ENCODE assay signal across 24 cellular contexts in the genomic region with DNA sequence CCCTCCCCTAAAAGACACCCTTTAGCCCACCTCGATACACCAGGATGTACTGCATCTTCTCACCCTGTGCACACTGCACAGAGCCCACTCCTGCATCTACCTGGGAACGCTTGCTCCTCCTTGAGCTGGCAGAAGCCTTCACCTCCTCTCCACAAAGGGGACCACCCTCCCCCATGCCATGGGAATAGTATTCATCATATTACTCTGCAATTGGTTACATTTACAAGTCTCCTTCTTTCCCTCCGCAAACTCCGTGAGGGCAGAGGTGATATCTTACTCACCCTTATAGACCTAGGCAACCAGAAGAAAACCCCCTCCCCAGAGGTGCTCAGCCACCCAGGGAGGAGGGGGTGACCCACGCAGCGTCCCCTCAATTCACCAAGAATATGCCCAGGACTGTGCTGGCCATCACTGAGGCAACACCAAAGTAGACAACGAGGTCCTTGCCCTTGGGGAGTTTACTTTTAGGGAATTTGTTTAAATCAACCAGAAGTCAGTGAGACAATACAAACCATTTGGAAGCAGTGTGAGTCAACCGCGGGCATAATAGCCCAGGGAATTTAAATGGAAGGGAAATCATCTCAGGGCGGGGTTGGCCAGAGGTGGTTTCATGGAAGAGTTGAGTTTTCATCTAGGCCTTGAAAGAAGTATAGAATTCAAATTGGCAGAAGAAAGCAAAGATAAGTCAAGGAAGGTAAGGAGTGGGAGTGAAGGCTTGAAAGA.
"Had no signal": no experiment of that assay in that cellular context is flagged by ENCODE, and none has a peak within 500 bp of the region (broad histone marks: within the 10 kb centered on the region; RNA-seq: fewer than 3 reads in every experiment).

No MANE protein-coding gene starts in this region.

- H3K4me3 ChIP-seq: cardiac muscle cell, esophagus muscularis mucosa, heart right ventricle, lower lobe of right lung, ovary, prostate gland, thyroid gland, upper lobe of right lung had no signal

- H3K9me3 ChIP-seq: esophagus muscularis mucosa, heart right ventricle, lower lobe of right lung, ovary, prostate gland, thyroid gland, upper lobe of right lung had no signal

- FAIRE-seq: endometrium had no signal

- H3K27ac Mint-ChIP-seq: activated B cell treated with CpG ODN at 0.5 μM for 24 hours; activated CD4-positive, alpha-beta T cell treated with anti-CD3 and anti-CD28 coated beads for 36 hours; activated naive CD8-positive, alpha-beta T cell treated with anti-CD3 and anti-CD28 coated beads, Interleukin-2, amount 50 U/mL, for 24 hours; activated T-cell treated with anti-CD3 and anti-CD28 coated beads, Interleukin-2, amount 50 U/mL, for 72 hours; naive thymus-derived CD8-positive, alpha-beta T cell; T-helper 17 cell had no signal

- H3K4me1 Mint-ChIP-seq: activated B cell treated with CpG ODN at 0.5 μM for 24 hours; activated CD4-positive, alpha-beta T cell treated with anti-CD3 and anti-CD28 coated beads for 36 hours; activated naive CD8-positive, alpha-beta T cell treated with anti-CD3 and anti-CD28 coated beads, Interleukin-2, amount 50 U/mL, for 24 hours; naive thymus-derived CD8-positive, alpha-beta T cell; T-helper 17 cell had no signal

- H3K4me1 ChIP-seq: esophagus muscularis mucosa, heart right ventricle, lower lobe of right lung, prostate gland, upper lobe of right lung had no signal

- H3K27me3 Mint-ChIP-seq: activated B cell treated with CpG ODN at 0.5 μM for 24 hours, T-helper 17 cell had no signal

- H3K4me3 Mint-ChIP-seq: activated B cell treated with CpG ODN at 0.5 μM for 24 hours; activated CD4-positive, alpha-beta T cell treated with anti-CD3 and anti-CD28 coated beads for 36 hours; activated naive CD8-positive, alpha-beta T cell treated with anti-CD3 and anti-CD28 coated beads, Interleukin-2, amount 50 U/mL, for 24 hours; activated T-cell treated with anti-CD3 and anti-CD28 coated beads, Interleukin-2, amount 50 U/mL, for 72 hours; naive thymus-derived CD8-positive, alpha-beta T cell; T-helper 17 cell had no signal

- H3K9me3 Mint-ChIP-seq: activated B cell treated with CpG ODN at 0.5 μM for 24 hours; activated naive CD8-positive, alpha-beta T cell treated with anti-CD3 and anti-CD28 coated beads, Interleukin-2, amount 50 U/mL, for 24 hours had no signal

- H3K36me3 ChIP-seq: cardiac muscle cell, esophagus muscularis mucosa, heart right ventricle, lower lobe of right lung, ovary, prostate gland, thyroid gland, upper lobe of right lung had no signal

- ATAC-seq: activated CD4-positive, alpha-beta T cell treated with anti-CD3 and anti-CD28 coated beads for 36 hours; activated naive CD8-positive, alpha-beta T cell treated with anti-CD3 and anti-CD28 coated beads, Interleukin-2, amount 50 U/mL, for 24 hours; activated T-cell treated with anti-CD3 and anti-CD28 coated beads, Interleukin-2, amount 50 U/mL, for 72 hours; heart right ventricle; left lobe of liver; lower lobe of right lung; naive thymus-derived CD8-positive, alpha-beta T cell; stimulated activated naive CD8-positive, alpha-beta T cell treated with anti-CD3 and anti-CD28 coated beads, Interleukin-15, Interleukin-2, amounts not matched to agents 100 U/mL and 50 U/mL, for 24 hours; T-helper 17 cell; upper lobe of right lung had no signal

- H3K36me3 Mint-ChIP-seq: naive thymus-derived CD8-positive, alpha-beta T cell had no signal

- DNase-seq: activated B cell treated with CpG ODN at 0.5 μM for 24 hours; activated CD4-positive, alpha-beta T cell treated with anti-CD3 and anti-CD28 coated beads for 36 hours; activated CD4-positive, alpha-beta T cell treated with anti-CD3 and anti-CD28 coated beads, Interleukin-2, amount 50 U/mL, for 4 hours; activated gamma-delta T cell; activated naive CD4-positive, alpha-beta T cell treated with anti-CD3 and anti-CD28 coated beads, Interleukin-2, amount 50 U/mL, for 16 hours; activated naive CD8-positive, alpha-beta T cell treated with anti-CD3 and anti-CD28 coated beads, Interleukin-2, amount 50 U/mL, for 24 hours; activated T-cell treated with anti-CD3 and anti-CD28 coated beads, Interleukin-2, amount 50 U/mL, for 72 hours; cortex of kidney; heart right ventricle; lower lobe of right lung; naive thymus-derived CD8-positive, alpha-beta T cell; ovary; stimulated activated CD4-positive, alpha-beta T cell treated with anti-CD3 and anti-CD28 coated beads, Interleukin-4, amount 100 ng/mL, for 24 hours; stimulated activated naive CD8-positive, alpha-beta T cell treated with anti-CD3 and anti-CD28 coated beads, Interleukin-15, Interleukin-2, amounts not matched to agents 100 U/mL and 50 U/mL, for 24 hours; substantia nigra; SW 1271; T-helper 17 cell; thyroid gland; upper lobe of right lung had no signal

- H3K27me3 ChIP-seq: cardiac muscle cell, ovary, thyroid gland, upper lobe of right lung had no signal

- H3K27ac ChIP-seq: cardiac muscle cell, esophagus muscularis mucosa, heart right ventricle, lower lobe of right lung, ovary, prostate gland, thyroid gland, upper lobe of right lung had no signal
